In the genomic region with DNA sequence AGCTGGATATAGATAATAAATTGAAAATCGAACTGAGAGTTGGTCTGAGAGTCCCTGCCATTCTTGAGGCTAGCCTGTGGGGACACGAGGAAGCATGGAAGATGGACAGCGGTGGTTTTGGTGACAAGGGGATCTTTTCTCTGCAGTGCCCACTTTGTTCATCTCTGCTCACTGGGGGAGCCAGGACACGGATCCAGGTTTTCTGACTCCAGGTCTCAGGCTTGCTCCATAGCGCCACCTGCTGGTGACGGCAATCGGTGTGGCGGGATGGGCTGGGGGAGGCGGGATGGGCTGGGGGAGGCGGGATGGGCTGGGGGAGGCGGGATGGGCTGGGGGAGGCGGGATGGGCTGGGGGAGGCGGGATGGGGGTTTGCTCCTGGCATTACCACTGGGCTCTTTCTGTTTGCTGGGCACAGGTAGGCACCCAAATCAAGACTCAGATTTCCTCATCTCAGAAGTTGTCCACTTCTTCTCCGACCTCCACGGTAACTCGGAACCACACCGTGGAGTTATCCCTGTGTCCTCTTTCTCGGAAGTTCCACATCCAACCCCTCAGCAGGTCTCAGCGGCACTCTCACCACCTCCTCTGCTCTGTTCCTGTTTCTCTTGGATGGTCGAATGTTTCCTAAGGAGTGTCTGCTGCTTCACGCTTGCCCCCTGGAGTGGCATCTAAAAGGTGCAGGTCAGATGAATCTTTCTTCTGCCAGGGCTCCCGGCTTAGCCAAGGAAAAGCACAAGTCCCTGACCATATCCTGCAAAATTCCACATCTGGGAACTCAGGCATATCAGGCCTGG, we compare ENCODE assay signal across 9 cellular contexts.
DNase-seq lines count a peak whose midpoint lies in the region; FAIRE-seq and TF ChIP-seq lines count a peak whose summit lies in the region.
"Had no signal": no experiment of that assay in that cellular context is flagged by ENCODE, and none has a peak within 500 bp of the region (broad histone marks: within the 10 kb centered on the region; RNA-seq: fewer than 3 reads in every experiment).

No MANE protein-coding gene starts in this region.

- TF ChIP-seq CTCF in AG04450 (IDR thresholded peaks at IDR 0.05; ENCODE audit: low read depth, low read length), result peak; percentile 35; the same call in 1 of the 2 replicates
- 0 out of 2 replicates have a peak, but pooled peaks have one; percentile 10 for TF ChIP-seq CTCF in WI38 (IDR thresholded peaks at IDR 0.05; ENCODE audit: low read depth, low read length)

- H3K9me3 ChIP-seq in AG04450 (ENCODE audit: control insufficient read depth, insufficient read depth, low read length), result peaks cover 2% of the 10 kb centered on the region; the same call in 1 of the 2 replicates

- FAIRE-seq in GM19239 (lab: Jason Lieb, UNC), result no peak

- H3K27ac ChIP-seq in AG04450 (ENCODE audit: low read depth, low read length), result no peak overlapping the region

- peaks cover 2% of the 10 kb centered on the region for H3K27me3 ChIP-seq in AG04450 (ENCODE audit: control insufficient read depth, insufficient read depth, low read length)

- H3K4me3 ChIP-seq in AG04450 (ENCODE audit: low read depth, low read length) (no peak overlapping the region), WI38 (ENCODE audit: low read depth, low read length) (no peak overlapping the region)

- CTCF ChIA-PET in AG04450 (lab: Charles Lee), result interaction anchor here (1.2 to 1.6 kb wide), 3 partner anchors 10 to 78 kb away, joined by 3 to 5 read pairs (median 3); no protein-coding TSS in a partner anchor

- DNase-seq in AG04450 (ENCODE audit: low read depth, low spot score) (no peak), GM19239 (ENCODE audit: insufficient read length, low spot score) (peak; percentile 38), iPS-NIHi7 (ENCODE audit: extremely low spot score) (peak; percentile 87), kidney tubule cell (ENCODE audit: low spot score) (no peak), medulla oblongata (ENCODE audit: extremely low spot score) (no peak), NCI-H1092 treated with DMSO at 0.1 percent for 48 hours (lab: John Stamatoyannopoulos, UW) (no peak)
- no peak for DNase-seq in NK-92 treated with Interleukin-12 subunit alpha and Interleukin-12 subunit beta, amount 100 ng/mL, for 24 hours (lab: John Stamatoyannopoulos, UW)
- DNase-seq: foreskin fibroblast had no signal

- POLR2A ChIA-PET in AG04450 (lab: Yijun Ruan, JAX), result no interaction called here

Comparison
In these comparisons a context has a peak if more than half of its experiments do, and no peak if none do; other contexts are left out.
1. DNase-seq: peak in GM19239 (single experiment) and iPS-NIHi7 (single experiment); none in AG04450 (single experiment), kidney tubule cell (single experiment), medulla oblongata (single experiment), NCI-H1092 treated with DMSO at 0.1 percent for 48 hours (single experiment) and NK-92 treated with Interleukin-12 subunit alpha and Interleukin-12 subunit beta, amount 100 ng/mL, for 24 hours (single experiment).